ENCODE assay signal across 8 cellular contexts in genomic region chr10:91043173-91043910, GRCh38.
A peak's percentile ranks its signal among the peaks of the same experiment; 100 is the strongest.
DNase-seq lines count a peak whose midpoint lies in the region; ATAC-seq and TF ChIP-seq lines count a peak whose summit lies in the region.

No MANE protein-coding gene starts in this region.

- peaks cover 6 to 13% of the 10 kb centered on the region in 2 donors for H3K27me3 Mint-ChIP-seq in CD4-positive, alpha-beta memory T cell
- no peaks in the 10 kb centered on the region for H3K27me3 Mint-ChIP-seq in stimulated activated memory B cell treated with anti-CD40 and anti-IgM and Interleukin-4, amounts not matched to agents 10 μg/mL and 1 μg/mL and 100 μg/mL, for 72 hours

- CTCF ChIA-PET in CD4-positive, alpha-beta memory T cell (lab: Charles Lee; ENCODE audit: partially characterized antibody): interaction anchor here (0.8 to 1.0 kb wide), 2 partner anchors 37 to 209 kb away, joined by 3 to 5 read pairs; no protein-coding TSS in a partner anchor

- no peaks in the 10 kb centered on the region for H3K36me3 Mint-ChIP-seq in CD4-positive, alpha-beta memory T cell
- no peaks in the 10 kb centered on the region for H3K36me3 Mint-ChIP-seq in stimulated activated memory B cell treated with anti-CD40 and anti-IgM and Interleukin-4, amounts not matched to agents 10 μg/mL and 1 μg/mL and 100 μg/mL, for 72 hours

- intact Hi-C loops in esophagus squamous epithelium (cut with DNase I) (no loop called here), psoas muscle (cut with DNase I) (no loop called here)
- intact Hi-C loops in CD4-positive, alpha-beta memory T cell (cut with micrococcal nuclease): loop anchor here (1.0 kb wide), 1 partner anchor 208 kb away; no protein-coding TSS in a partner anchor

- no peak overlapping the region for H3K4me3 Mint-ChIP-seq in CD4-positive, alpha-beta memory T cell
- H3K4me3 Mint-ChIP-seq in stimulated activated memory B cell treated with anti-CD40 and anti-IgM and Interleukin-4, amounts not matched to agents 10 μg/mL and 1 μg/mL and 100 μg/mL, for 72 hours: no peak overlapping the region

- ATAC-seq in psoas muscle (peak; percentile 80 to 94 (median 84)), GM18909 (IDR thresholded peaks at IDR 0.05; ENCODE audit: poor library complexity, unreplicated experiment) (no peak)
- no peak for ATAC-seq in stimulated activated memory B cell treated with anti-CD40 and anti-IgM and Interleukin-4, amounts not matched to agents 10 μg/mL and 1 μg/mL and 100 μg/mL, for 72 hours

- H3K4me3 ChIP-seq in esophagus squamous epithelium: no peak overlapping the region
- H3K4me3 ChIP-seq in psoas muscle: no peak overlapping the region
- H3K4me3 ChIP-seq in CD4-positive, alpha-beta memory T cell (ENCODE audit: low read length in 2 of 2): no peak overlapping the region

- POLR2A ChIA-PET in CD4-positive, alpha-beta memory T cell (lab: Charles Lee; ENCODE audit: partially characterized antibody): no interaction called here

- H3K9me3 Mint-ChIP-seq in CD4-positive, alpha-beta memory T cell: peaks cover 0 to 3% (median 0%) of the 10 kb centered on the region in 8 donors
- H3K9me3 Mint-ChIP-seq in stimulated activated memory B cell treated with anti-CD40 and anti-IgM and Interleukin-4, amounts not matched to agents 10 μg/mL and 1 μg/mL and 100 μg/mL, for 72 hours: no peaks in the 10 kb centered on the region

- H3K4me1 ChIP-seq in esophagus squamous epithelium (no peaks in the 10 kb centered on the region), psoas muscle (no peaks in the 10 kb centered on the region)
- H3K4me1 ChIP-seq in CD4-positive, alpha-beta memory T cell (ENCODE audit: insufficient read depth, low read length): no peaks in the 10 kb centered on the region

- no peak overlapping the region for H3K27ac Mint-ChIP-seq in CD4-positive, alpha-beta memory T cell
- no peak overlapping the region for H3K27ac Mint-ChIP-seq in stimulated activated memory B cell treated with anti-CD40 and anti-IgM and Interleukin-4, amounts not matched to agents 10 μg/mL and 1 μg/mL and 100 μg/mL, for 72 hours

- peak; percentile 33 for TF ChIP-seq CTCF in GM13977 (IDR thresholded peaks at IDR 0.05; ENCODE audit: extremely low read depth, insufficient read depth, missing control alignments)
- peak in 4 of 6 experiments; percentile 12 to 45 (median 30) for TF ChIP-seq CTCF in esophagus squamous epithelium (IDR thresholded peaks at IDR 0.05)
- TF ChIP-seq CTCF in psoas muscle (IDR thresholded peaks at IDR 0.05): peak; percentile 56

- no peak for TF ChIP-seq POLR2A in esophagus squamous epithelium (IDR thresholded peaks at IDR 0.05)

- no peaks in the 10 kb centered on the region for H3K9me3 ChIP-seq in esophagus squamous epithelium
- no peaks in the 10 kb centered on the region for H3K9me3 ChIP-seq in psoas muscle
- H3K9me3 ChIP-seq in CD4-positive, alpha-beta memory T cell (ENCODE audit: control insufficient read depth in 1 of 2, low read length in 2 of 2): no peaks in the 10 kb centered on the region

- H3K27me3 ChIP-seq in esophagus squamous epithelium (peaks cover 0 to 8% (median 0%) of the 10 kb centered on the region in 4 donors), psoas muscle (ENCODE audit: insufficient read depth in 3 of 3, low read length in 2 of 3) (no peaks in the 10 kb centered on the region)
- H3K27me3 ChIP-seq in CD4-positive, alpha-beta memory T cell (ENCODE audit: insufficient read depth, low read length): no peaks in the 10 kb centered on the region

- DNase-seq in GM13977 (ENCODE audit: low spot score) (no peak), NCI-H69 (lab: John Stamatoyannopoulos, UW) (peak; percentile 8), esophagus squamous epithelium (lab: John Stamatoyannopoulos, UW) (no peak), psoas muscle (no peak), ureter (ENCODE audit: low spot score) (no peak)
- DNase-seq in CD4-positive, alpha-beta memory T cell: no peak

- WGBS in esophagus squamous epithelium, 2 donors: 65 to 67% methylated on average over 8 of the region's 8 CpGs
- 48 to 71% (median 58%) methylated on average over 8 of the region's 8 CpGs for WGBS in psoas muscle, 3 donors

- H3K4me1 Mint-ChIP-seq in CD4-positive, alpha-beta memory T cell: no peaks in the 10 kb centered on the region
- peaks cover 1% of the 10 kb centered on the region for H3K4me1 Mint-ChIP-seq in stimulated activated memory B cell treated with anti-CD40 and anti-IgM and Interleukin-4, amounts not matched to agents 10 μg/mL and 1 μg/mL and 100 μg/mL, for 72 hours

- H3K36me3 ChIP-seq in esophagus squamous epithelium (no peaks in the 10 kb centered on the region), psoas muscle (ENCODE audit: insufficient read depth in 1 of 2, low read depth in 1 of 2) (no peaks in the 10 kb centered on the region)
- H3K36me3 ChIP-seq in CD4-positive, alpha-beta memory T cell (ENCODE audit: insufficient read depth, low read length): no peaks in the 10 kb centered on the region

- in situ Hi-C loops in GM13977 (cut with MboI; ENCODE audit: low pct_unique_long_range_greater_than_20kb, low sequenced_read_pairs, unreplicated experiment): no loop called here

- H3K27ac ChIP-seq in esophagus squamous epithelium (no peak overlapping the region), psoas muscle (no peak overlapping the region)
- H3K27ac ChIP-seq in CD4-positive, alpha-beta memory T cell (ENCODE audit: low read depth, low read length): no peak overlapping the region

Comparison
In these comparisons a context has a peak if more than half of its experiments do, and no peak if none do; other contexts are left out.
1. ATAC-seq: peak in psoas muscle (4 of 4); none in GM18909 (single experiment) and stimulated activated memory B cell treated with anti-CD40 and anti-IgM and Interleukin-4, amounts not matched to agents 10 μg/mL and 1 μg/mL and 100 μg/mL, for 72 hours (single experiment).
2. Peak in every context shown above with its lines, with median percentiles within 50 percentile points of each other: CTCF ChIP-seq.